ENCODE assay signal across 1 cellular context in the genomic region with DNA sequence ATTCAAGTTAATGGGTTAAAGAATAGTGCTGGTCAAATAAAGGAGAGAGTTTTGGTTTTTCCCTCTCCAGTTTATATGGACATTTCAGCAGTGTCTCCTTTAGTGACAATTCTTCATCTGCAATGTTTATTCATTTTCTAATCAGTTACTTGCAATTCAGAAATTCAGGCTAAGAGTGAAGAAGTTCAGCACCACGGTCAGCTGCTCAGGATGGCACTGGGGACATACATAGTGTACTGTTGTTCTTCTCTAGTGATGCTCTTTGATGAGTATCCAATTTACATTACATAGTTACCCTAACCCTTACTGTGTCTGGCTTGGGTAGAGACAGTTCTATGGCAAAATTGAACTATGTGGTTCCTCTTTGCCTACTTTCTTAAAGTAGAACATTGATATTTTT.
A peak's percentile ranks its signal among the peaks of the same experiment; 100 is the strongest.
TF ChIP-seq lines count a peak whose summit lies in the region.

No MANE protein-coding gene starts in this region.

TF ChIP-seq in HepG2, 621 proteins besides CTCF, POLR2A, EP300 and RAD21 (continued from another document):
- TF ChIP-seq, protein P1, sequence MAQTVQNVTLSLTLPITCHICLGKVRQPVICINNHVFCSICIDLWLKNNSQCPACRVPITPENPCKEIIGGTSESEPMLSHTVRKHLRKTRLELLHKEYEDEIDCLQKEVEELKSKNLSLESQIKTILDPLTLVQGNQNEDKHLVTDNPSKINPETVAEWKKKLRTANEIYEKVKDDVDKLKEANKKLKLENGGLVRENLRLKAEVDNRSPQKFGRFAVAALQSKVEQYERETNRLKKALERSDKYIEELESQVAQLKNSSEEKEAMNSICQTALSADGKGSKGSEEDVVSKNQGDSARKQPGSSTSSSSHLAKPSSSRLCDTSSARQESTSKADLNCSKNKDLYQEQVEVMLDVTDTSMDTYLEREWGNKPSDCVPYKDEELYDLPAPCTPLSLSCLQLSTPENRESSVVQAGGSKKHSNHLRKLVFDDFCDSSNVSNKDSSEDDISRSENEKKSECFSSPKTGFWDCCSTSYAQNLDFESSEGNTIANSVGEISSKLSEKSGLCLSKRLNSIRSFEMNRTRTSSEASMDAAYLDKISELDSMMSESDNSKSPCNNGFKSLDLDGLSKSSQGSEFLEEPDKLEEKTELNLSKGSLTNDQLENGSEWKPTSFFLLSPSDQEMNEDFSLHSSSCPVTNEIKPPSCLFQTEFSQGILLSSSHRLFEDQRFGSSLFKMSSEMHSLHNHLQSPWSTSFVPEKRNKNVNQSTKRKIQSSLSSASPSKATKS (CRISPR knock-in tag; IDR thresholded peaks at IDR 0.05), result no peak
- TF ChIP-seq, protein P2, sequence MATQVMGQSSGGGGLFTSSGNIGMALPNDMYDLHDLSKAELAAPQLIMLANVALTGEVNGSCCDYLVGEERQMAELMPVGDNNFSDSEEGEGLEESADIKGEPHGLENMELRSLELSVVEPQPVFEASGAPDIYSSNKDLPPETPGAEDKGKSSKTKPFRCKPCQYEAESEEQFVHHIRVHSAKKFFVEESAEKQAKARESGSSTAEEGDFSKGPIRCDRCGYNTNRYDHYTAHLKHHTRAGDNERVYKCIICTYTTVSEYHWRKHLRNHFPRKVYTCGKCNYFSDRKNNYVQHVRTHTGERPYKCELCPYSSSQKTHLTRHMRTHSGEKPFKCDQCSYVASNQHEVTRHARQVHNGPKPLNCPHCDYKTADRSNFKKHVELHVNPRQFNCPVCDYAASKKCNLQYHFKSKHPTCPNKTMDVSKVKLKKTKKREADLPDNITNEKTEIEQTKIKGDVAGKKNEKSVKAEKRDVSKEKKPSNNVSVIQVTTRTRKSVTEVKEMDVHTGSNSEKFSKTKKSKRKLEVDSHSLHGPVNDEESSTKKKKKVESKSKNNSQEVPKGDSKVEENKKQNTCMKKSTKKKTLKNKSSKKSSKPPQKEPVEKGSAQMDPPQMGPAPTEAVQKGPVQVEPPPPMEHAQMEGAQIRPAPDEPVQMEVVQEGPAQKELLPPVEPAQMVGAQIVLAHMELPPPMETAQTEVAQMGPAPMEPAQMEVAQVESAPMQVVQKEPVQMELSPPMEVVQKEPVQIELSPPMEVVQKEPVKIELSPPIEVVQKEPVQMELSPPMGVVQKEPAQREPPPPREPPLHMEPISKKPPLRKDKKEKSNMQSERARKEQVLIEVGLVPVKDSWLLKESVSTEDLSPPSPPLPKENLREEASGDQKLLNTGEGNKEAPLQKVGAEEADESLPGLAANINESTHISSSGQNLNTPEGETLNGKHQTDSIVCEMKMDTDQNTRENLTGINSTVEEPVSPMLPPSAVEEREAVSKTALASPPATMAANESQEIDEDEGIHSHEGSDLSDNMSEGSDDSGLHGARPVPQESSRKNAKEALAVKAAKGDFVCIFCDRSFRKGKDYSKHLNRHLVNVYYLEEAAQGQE (IDR thresholded peaks at IDR 0.05; ENCODE audit: borderline replicate concordance in 1 of 2, low read depth in 1 of 2, low read length in 2 of 2), result peak; percentile 47 to 93
